In genomic region chr6:82841309-82841708, GRCh38 we compare ENCODE assay signal across 33 cellular contexts.
"Had no signal": no experiment of that assay in that cellular context is flagged by ENCODE, and none has a peak within 500 bp of the region (broad histone marks: within the 10 kb centered on the region; RNA-seq: fewer than 3 reads in every experiment).

No MANE protein-coding gene starts in this region.

- H3K36me3 ChIP-seq: esophagus muscularis mucosa, pancreas, prostate gland, thyroid gland, upper lobe of left lung, vagina, WERI-Rb-1 had no signal

- H3K27ac Mint-ChIP-seq: activated CD8-positive, alpha-beta T cell treated with anti-CD3 and anti-CD28 coated beads for 36 hours; activated T-helper 17 cell treated with anti-CD3 and anti-CD28 coated beads, Interleukin-2, amount 50 U/mL, for 72 hours; naive thymus-derived CD4-positive, alpha-beta T cell; stimulated activated memory B cell treated with anti-CD40 and anti-IgM and Interleukin-4, amounts not matched to agents 10 μg/mL and 1 μg/mL and 100 μg/mL, for 72 hours; stimulated activated naive CD8-positive, alpha-beta T cell treated with anti-CD3 and anti-CD28 coated beads, Interleukin-15, amount 100 ng/mL, for 72 hours; T-helper 17 cell had no signal

- DNase-seq: activated CD4-positive, alpha-beta T cell treated with anti-CD3 and anti-CD28 coated beads for 1 hour; activated CD4-positive, alpha-beta T cell treated with anti-CD3 and anti-CD28 coated beads, Interleukin-2, amount 50 U/mL, for 1 hour; activated CD8-positive, alpha-beta T cell treated with anti-CD3 and anti-CD28 coated beads for 36 hours; activated gamma-delta T cell treated with Interleukin-2 at 50 U/mL for 16 hours; activated naive CD4-positive, alpha-beta T cell treated with anti-CD3 and anti-CD28 coated beads, Interleukin-2, amount 50 U/mL, for 16 hours; activated T-cell treated with anti-CD3 and anti-CD28 coated beads, Interleukin-2, amount 50 U/mL, for 4 hours; amniotic stem cell; caudate nucleus; foreskin melanocyte; left colon; mammary epithelial cell; midbrain; naive thymus-derived CD4-positive, alpha-beta T cell; nucleus accumbens; pancreas; retina; stimulated activated CD4-positive, alpha-beta T cell treated with anti-CD3 and anti-CD28 coated beads, Interleukin-1b, Interleukin-23, amount 100 ng/mL, for 48 hours; stimulated activated CD4-positive, alpha-beta T cell treated with anti-CD3 and anti-CD28 coated beads, Interleukin-4, amount 100 ng/mL, for 4 hours; stimulated activated CD8-positive, alpha-beta memory T cell treated with anti-CD3 and anti-CD28 coated beads, Interleukin-4, amount 100 ng/mL, for 48 hours; stimulated activated naive CD8-positive, alpha-beta T cell treated with anti-CD3 and anti-CD28 coated beads, Interleukin-15, amount 100 ng/mL, for 72 hours; substantia nigra; T-helper 17 cell; T1000; thyroid gland; upper lobe of left lung; WERI-Rb-1 had no signal

- H3K9me3 ChIP-seq: esophagus muscularis mucosa, pancreas, prostate gland, thyroid gland, upper lobe of left lung, vagina had no signal

- H3K4me1 Mint-ChIP-seq: activated T-helper 17 cell treated with anti-CD3 and anti-CD28 coated beads, Interleukin-2, amount 50 U/mL, for 72 hours; neural crest cell; stimulated activated memory B cell treated with anti-CD40 and anti-IgM and Interleukin-4, amounts not matched to agents 10 μg/mL and 1 μg/mL and 100 μg/mL, for 72 hours; stimulated activated naive CD8-positive, alpha-beta T cell treated with anti-CD3 and anti-CD28 coated beads, Interleukin-15, amount 100 ng/mL, for 72 hours; T-helper 17 cell had no signal

- ATAC-seq: activated CD8-positive, alpha-beta T cell treated with anti-CD3 and anti-CD28 coated beads for 36 hours; activated T-cell treated with anti-CD3 and anti-CD28 coated beads, Interleukin-2, amount 50 U/mL, for 4 hours; activated T-helper 17 cell treated with anti-CD3 and anti-CD28 coated beads, Interleukin-2, amount 50 U/mL, for 72 hours; left colon; naive thymus-derived CD4-positive, alpha-beta T cell; pancreas; stimulated activated memory B cell treated with anti-CD40 and anti-IgM and Interleukin-4, amounts not matched to agents 10 μg/mL and 1 μg/mL and 100 μg/mL, for 72 hours; stimulated activated naive CD8-positive, alpha-beta T cell treated with anti-CD3 and anti-CD28 coated beads, Interleukin-15, amount 100 ng/mL, for 72 hours; T-helper 17 cell had no signal

- H3K4me2 ChIP-seq: smooth muscle cell had no signal

- H3K27ac ChIP-seq: esophagus muscularis mucosa, pancreas, prostate gland, thyroid gland, upper lobe of left lung, vagina, WERI-Rb-1 had no signal

- H3K4me3 Mint-ChIP-seq: activated CD8-positive, alpha-beta T cell treated with anti-CD3 and anti-CD28 coated beads for 36 hours; activated T-cell treated with anti-CD3 and anti-CD28 coated beads, Interleukin-2, amount 50 U/mL, for 4 hours; activated T-helper 17 cell treated with anti-CD3 and anti-CD28 coated beads, Interleukin-2, amount 50 U/mL, for 72 hours; naive thymus-derived CD4-positive, alpha-beta T cell; neural crest cell; stimulated activated memory B cell treated with anti-CD40 and anti-IgM and Interleukin-4, amounts not matched to agents 10 μg/mL and 1 μg/mL and 100 μg/mL, for 72 hours; stimulated activated naive CD8-positive, alpha-beta T cell treated with anti-CD3 and anti-CD28 coated beads, Interleukin-15, amount 100 ng/mL, for 72 hours; T-helper 17 cell had no signal

- H3K4me1 ChIP-seq: esophagus muscularis mucosa, pancreas, prostate gland, thyroid gland, upper lobe of left lung, vagina had no signal

- H3K27me3 Mint-ChIP-seq: activated CD8-positive, alpha-beta T cell treated with anti-CD3 and anti-CD28 coated beads for 36 hours had no signal

- H3K36me3 Mint-ChIP-seq: stimulated activated memory B cell treated with anti-CD40 and anti-IgM and Interleukin-4, amounts not matched to agents 10 μg/mL and 1 μg/mL and 100 μg/mL, for 72 hours had no signal

- H3K27me3 ChIP-seq: esophagus muscularis mucosa, pancreas, thyroid gland, upper lobe of left lung, vagina had no signal

- H3K4me3 ChIP-seq: esophagus muscularis mucosa, pancreas, prostate gland, smooth muscle cell, thyroid gland, upper lobe of left lung, vagina had no signal

- H3K9me3 Mint-ChIP-seq: activated CD8-positive, alpha-beta T cell treated with anti-CD3 and anti-CD28 coated beads for 36 hours; activated T-cell treated with anti-CD3 and anti-CD28 coated beads, Interleukin-2, amount 50 U/mL, for 4 hours; activated T-helper 17 cell treated with anti-CD3 and anti-CD28 coated beads, Interleukin-2, amount 50 U/mL, for 72 hours; stimulated activated memory B cell treated with anti-CD40 and anti-IgM and Interleukin-4, amounts not matched to agents 10 μg/mL and 1 μg/mL and 100 μg/mL, for 72 hours had no signal
